In the genomic region with DNA sequence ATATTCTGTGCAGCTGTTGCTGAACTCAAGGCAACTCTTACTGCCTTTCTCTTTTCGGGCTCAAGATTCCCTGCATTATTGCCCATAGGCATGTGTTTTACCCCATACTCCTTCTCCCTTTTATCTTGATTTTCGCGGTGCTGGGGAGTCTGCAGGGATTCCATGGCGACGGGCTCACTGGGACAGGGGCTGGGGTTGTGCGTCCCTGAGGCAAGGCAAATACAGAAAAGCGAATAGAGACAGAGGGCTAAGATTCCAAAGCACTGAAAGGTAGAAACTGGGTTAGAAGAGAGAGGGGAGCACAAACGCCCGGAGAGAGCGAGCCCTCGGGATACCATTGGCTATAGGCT, we compare ENCODE assay signal across 8 cellular contexts. TPM values are rescaled to one million over a fixed set of nuclear protein-coding genes. Genes with fewer than 3 reads are reported as not detected.
A peak's percentile ranks its signal among the peaks of the same experiment; 100 is the strongest.
DNase-seq lines count a peak whose midpoint lies in the region; ATAC-seq and TF ChIP-seq lines count a peak whose summit lies in the region.

No MANE protein-coding gene starts in this region.

- H3K27ac ChIP-seq in HUES64 (ENCODE audit: low read depth, low read length) (no peak overlapping the region), coronary artery (peak overlapping the region; percentile 91)

- H3K9me3 Mint-ChIP-seq in natural killer cell = no peaks in the 10 kb centered on the region

- H3K36me3 ChIP-seq in HUES64 (ENCODE audit: insufficient read depth, low read length) = peaks cover 14% of the 10 kb centered on the region

- ATAC-seq in Right ventricle myocardium superior (ENCODE audit: poor library complexity) = peak; percentile 11
- ATAC-seq in left cardiac atrium = no peak
- peak in 2 of 3 donors; percentile 4 to 15 for ATAC-seq in natural killer cell

- H3K9me3 ChIP-seq in HUES64 (ENCODE audit: insufficient read depth, low read depth, low read length) = no peaks in the 10 kb centered on the region

- no peaks in the 10 kb centered on the region for H3K27me3 Mint-ChIP-seq in natural killer cell (ENCODE audit: low read depth in 2 of 2)

- peak overlapping the region; percentile 97 to 98 for H3K27ac Mint-ChIP-seq in natural killer cell

- no peaks in the 10 kb centered on the region for H3K36me3 Mint-ChIP-seq in natural killer cell

- peak overlapping the region; percentile 95 for H3K4me3 Mint-ChIP-seq in natural killer cell

- H3K4me3 ChIP-seq in HUES64 (ENCODE audit: low read length) (peak overlapping the region; percentile 87), coronary artery (peak overlapping the region; percentile 83)

- DNase-seq in Right ventricle myocardium superior = no peak
- no peak for DNase-seq in left cardiac atrium
- no peak for DNase-seq in coronary artery (ENCODE audit: low spot score)
- DNase-seq in natural killer cell = no peak
- DNase-seq in NCI-H1092 treated with DMSO at 0.1 percent for 48 hours (lab: John Stamatoyannopoulos, UW) = no peak
- DNase-seq in HuH-7.5 (ENCODE audit: low spot score) = no peak
- no peak for DNase-seq in dedifferentiated amniotic fluid mesenchymal stem cell (ENCODE audit: extremely low spot score)

- H3K4me1 ChIP-seq in HUES64 (ENCODE audit: insufficient read depth, low read length) = 0 out of 2 replicates have a peak, but pooled peaks cover 4% of the 10 kb centered on the region

- H3K4me1 Mint-ChIP-seq in natural killer cell = peaks cover 27 to 38% of the 10 kb centered on the region in 2 donors

- TF ChIP-seq CTCF in coronary artery (IDR thresholded peaks at IDR 0.05) = no peak
- no peak for TF ChIP-seq CTCF in natural killer cell (IDR thresholded peaks at IDR 0.05)

- intact Hi-C loops in Right ventricle myocardium superior (cut with DNase I) = loop anchor here (10.0 kb wide), 1 partner anchor 142 kb away; the partner anchor contains the start of genes DCLRE1C and MEIG1
- intact Hi-C loops in left cardiac atrium (cut with DNase I) = loop anchor here (5.0 to 10.0 kb wide), 2 partner anchors 132 to 144 kb away; partner anchors contain the start of gene DCLRE1C (in 1 of the 2)
- intact Hi-C loops in natural killer cell (cut with micrococcal nuclease) = loop anchor here (1.0 to 5.0 kb wide), 5 partner anchors 8 to 258 kb away; partner anchors contain the start of genes ACBD7, CDNF, DCLRE1C and HSPA14

- H3K27me3 ChIP-seq in HUES64 (ENCODE audit: insufficient read depth, low read length) = no peaks in the 10 kb centered on the region

- 1% methylated on average over 11 of the region's 11 CpGs for WGBS in HUES64

- peak overlapping the region; percentile 95 for H3K9ac ChIP-seq in HUES64 (ENCODE audit: low read depth, low read length)

RNA-seq across cellular contexts. Expression of gene RPP38, which starts 0.5 kb away (rescaled TPM):
- 9.2 TPM for total RNA-seq in Right ventricle myocardium superior
- total RNA-seq in left cardiac atrium = 1 to 10 TPM; 9.1 to 9.3 TPM
- polyA plus RNA-seq in HUES64 (2013, experiment 1 of 2) = 26.2 TPM
- 25.2 TPM for polyA plus RNA-seq in HUES64 (2013, experiment 2 of 2)
- 10 to 100 TPM in 1 of 3 donors, 1 to 10 TPM in 2; 7.5 to 12.7 (median 8.4) TPM for total RNA-seq in natural killer cell

RNA-seq across cellular contexts. Expression of gene ACBD7, which starts 8.1 kb away (rescaled TPM):
- not detected for total RNA-seq in Right ventricle myocardium superior
- under 1 TPM in 1 of 2 donors, not detected in 1; 0.21 TPM for total RNA-seq in left cardiac atrium
- 10.5 TPM for polyA plus RNA-seq in HUES64 (2013, experiment 1 of 2)
- polyA plus RNA-seq in HUES64 (2013, experiment 2 of 2) = 15.0 TPM
- total RNA-seq in natural killer cell = 1 to 10 TPM in 1 of 3 donors, under 1 TPM in 1, not detected in 1; 0.48 to 1.8 TPM

RNA-seq across cellular contexts. Expression of gene OLAH, which starts 52.9 kb away (rescaled TPM):
- total RNA-seq in Right ventricle myocardium superior (0.27 TPM), left cardiac atrium (under 1 TPM; 0.35 to 0.42 TPM), natural killer cell (not detected)
- not detected for polyA plus RNA-seq in HUES64 (2013, experiment 1 of 2)
- polyA plus RNA-seq in HUES64 (2013, experiment 2 of 2) = not detected

Comparison
In these comparisons a context has a peak if more than half of its experiments do, and no peak if none do; other contexts are left out.
1. ATAC-seq: peak in Right ventricle myocardium superior (single experiment) and natural killer cell (2 of 3); none in left cardiac atrium (0 of 2).